In the genomic region with DNA sequence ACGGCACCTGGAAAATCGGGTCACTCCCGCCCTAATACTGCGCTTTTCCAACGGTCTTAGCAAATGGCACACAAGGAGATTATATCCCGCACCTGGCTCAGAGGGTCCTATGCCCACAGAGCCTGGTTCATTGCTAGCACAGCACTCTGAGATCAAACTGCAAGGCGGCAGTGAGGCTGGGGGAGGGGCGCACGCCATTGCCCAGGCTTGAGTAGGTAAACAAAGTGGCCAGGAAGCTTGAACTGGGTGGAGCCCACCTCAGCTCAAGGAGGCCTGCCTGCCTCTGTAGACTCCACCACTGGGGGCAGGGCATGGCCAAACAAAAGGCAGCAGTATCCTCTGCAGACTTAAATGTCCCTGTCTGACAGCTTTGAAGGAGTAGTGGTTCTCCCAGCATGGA, we compare ENCODE assay signal across 4 cellular contexts. TPM values are rescaled to one million over a fixed set of nuclear protein-coding genes. Genes with fewer than 3 reads are reported as not detected.
"Had no signal": no experiment of that assay in that cellular context is flagged by ENCODE, and none has a peak within 500 bp of the region (broad histone marks: within the 10 kb centered on the region; RNA-seq: fewer than 3 reads in every experiment).

No MANE protein-coding gene starts in this region.

RNA-seq across cellular contexts. Expression of a gene that starts 11.0 kb away (rescaled TPM):
- total RNA-seq: activated T-helper 1 cell treated with anti-CD3 and anti-CD28 coated beads, Interleukin-12 subunit alpha, Interleukin-12 subunit beta, Interleukin-2, Interleukin-4 antibody, amounts not matched to agents 30 ng/mL and 10 ng/mL and 1 ng/mL, durations not matched to agents 14 hours and 24 hours and 36 hours; astrocyte; bronchial epithelial cell; chondrocyte had no signal
